20 cellular contexts compared by ENCODE assay signal in genomic region chr7:148978091-148978490, GRCh38.
"Had no signal": no experiment of that assay in that cellular context is flagged by ENCODE, and none has a peak within 500 bp of the region (broad histone marks: within the 10 kb centered on the region; RNA-seq: fewer than 3 reads in every experiment).

No MANE protein-coding gene starts in this region.

- H3K27ac Mint-ChIP-seq: mesothelial cell of epicardium had no signal

- H3K79me2 ChIP-seq: parathyroid adenoma had no signal

- H3K4me1 ChIP-seq: parathyroid adenoma had no signal

- H2AFZ ChIP-seq: parathyroid adenoma had no signal

- DNase-seq: activated CD4-positive, CD25-positive, alpha-beta regulatory T cell treated with anti-CD3 and anti-CD28 coated beads, Interleukin-2, amount 50 U/mL, for 72 hours; activated naive CD4-positive, alpha-beta T cell treated with Interleukin-2 at 50 U/mL for 16 hours; activated T-cell treated with anti-CD3 and anti-CD28 coated beads for 4 hours; effector CD4-positive, alpha-beta T cell; gastrocnemius medialis; heart right ventricle; left colon; retina; stimulated activated CD4-positive, alpha-beta T cell treated with anti-CD3 and anti-CD28 coated beads, Interleukin-15, amount 100 ng/mL, for 24 hours; stimulated activated CD4-positive, alpha-beta T cell treated with anti-CD3 and anti-CD28 coated beads, Interleukin-4, amount 100 ng/mL, for 1 hour; stimulated activated naive CD4-positive, alpha-beta T cell treated with Interleukin-2 at 50 U/mL for 16 hours; T-cell; T-helper 9 cell; transverse colon had no signal

- H3K4me3 ChIP-seq: cardiac muscle cell, gastrocnemius medialis, heart right ventricle, lung, transverse colon had no signal

- FAIRE-seq: colon, islet of Langerhans had no signal

- H3K36me3 Mint-ChIP-seq: mesothelial cell of epicardium, T-cell had no signal

- H3K9me3 ChIP-seq: gastrocnemius medialis, heart right ventricle, transverse colon had no signal

- H3K27me3 ChIP-seq: cardiac muscle cell had no signal

- H3K27ac ChIP-seq: cardiac muscle cell, gastrocnemius medialis, heart right ventricle, parathyroid adenoma, transverse colon had no signal

- H3K4me1 Mint-ChIP-seq: mesothelial cell of epicardium had no signal

- H3K36me3 ChIP-seq: cardiac muscle cell, gastrocnemius medialis, heart right ventricle, transverse colon had no signal

- H3K4me3 Mint-ChIP-seq: mesothelial cell of epicardium had no signal

- H3K9ac ChIP-seq: parathyroid adenoma had no signal
